Comparison of ENCODE assay signal across 13 cellular contexts in the genomic region with DNA sequence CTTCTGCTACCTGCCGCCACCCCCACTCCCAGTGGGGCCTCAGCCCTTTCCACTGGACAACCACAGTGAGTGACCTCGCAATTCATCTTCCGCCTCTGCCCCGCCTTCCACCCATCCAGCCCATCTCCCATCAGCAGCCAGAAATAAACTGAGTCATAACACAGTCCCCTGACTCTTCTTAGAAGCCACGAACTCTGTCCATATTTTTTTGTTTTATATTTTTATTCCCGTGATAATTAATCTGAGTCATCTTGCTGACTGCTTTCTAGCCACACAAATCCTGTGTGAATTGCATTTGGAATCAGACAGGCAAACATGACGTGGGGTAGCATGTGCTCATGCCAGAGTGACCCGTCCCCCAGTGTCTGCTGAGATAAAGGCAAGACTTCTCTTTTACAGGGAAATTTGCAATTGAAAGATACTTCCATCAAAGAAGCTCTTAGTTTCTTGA. TPM values are rescaled to one million over a fixed set of nuclear protein-coding genes. Genes with fewer than 3 reads are reported as not detected.
DNase-seq lines count a peak whose midpoint lies in the region; ATAC-seq and TF ChIP-seq lines count a peak whose summit lies in the region.
"Had no signal": no experiment of that assay in that cellular context is flagged by ENCODE, and none has a peak within 500 bp of the region (broad histone marks: within the 10 kb centered on the region; RNA-seq: fewer than 3 reads in every experiment).

No MANE protein-coding gene starts in this region.

- H4K20me1 ChIP-seq in GM23338 (replicated peaks; ENCODE audit: insufficient read depth), result peaks cover 24% of the 10 kb centered on the region

- no peak overlapping the region for H3K4me3 Mint-ChIP-seq in GM23338
- H3K4me3 Mint-ChIP-seq: activated B cell treated with CpG ODN at 0.5 μM for 24 hours had no signal

- peak overlapping the region; percentile 64 for H3K4me2 ChIP-seq in GM23338
- H3K4me2 ChIP-seq: PC-9 had no signal

- DNase-seq in GM23338 (ENCODE audit: low spot score) (no peak), RPMI7951 (ENCODE audit: low read depth) (peak; percentile 52), fibroblast of pulmonary artery (ENCODE audit: low read depth) (peak; percentile 66), psoas muscle (peak in 1 of 2 donors; percentile 36), NCI-H1436 (lab: John Stamatoyannopoulos, UW) (no peak)
- DNase-seq: activated B cell treated with CpG ODN at 0.5 μM for 24 hours, DMS79 treated with DMSO at 0.1 percent for 48 hours, NCI-H146, PC-9, retina had no signal

- TF ChIP-seq CTCF in GM23338 (conservative IDR thresholded peaks at IDR 0.05; ENCODE audit: low read depth in 2 of 2), result no peak
- no peak for TF ChIP-seq CTCF in fibroblast of pulmonary artery (IDR thresholded peaks at IDR 0.05; ENCODE audit: low read length, missing control alignments)
- no peak for TF ChIP-seq CTCF in psoas muscle (IDR thresholded peaks at IDR 0.05)

- H3K27ac ChIP-seq in GM23338 (ENCODE audit: low read depth) (no peak overlapping the region), psoas muscle (no peak overlapping the region)
- H3K27ac ChIP-seq: PC-9 had no signal

- no peak overlapping the region for H2AFZ ChIP-seq in GM23338
- H2AFZ ChIP-seq: PC-9 had no signal

- H3K27me3 ChIP-seq in GM23338 (ENCODE audit: insufficient read depth) (no peaks in the 10 kb centered on the region), psoas muscle (ENCODE audit: insufficient read depth in 3 of 3, low read length in 2 of 3) (no peaks in the 10 kb centered on the region)

- intact Hi-C loops in psoas muscle (cut with DNase I), result no loop called here

- H3K27ac Mint-ChIP-seq in GM23338, result peak overlapping the region; percentile 33; the same call in 1 of the 2 replicates
- H3K27ac Mint-ChIP-seq: activated B cell treated with CpG ODN at 0.5 μM for 24 hours had no signal

- H3K36me3 Mint-ChIP-seq in GM23338 (ENCODE audit: low read depth), result peaks cover 46% of the 10 kb centered on the region

- H3F3A ChIP-seq in GM23338 (replicated peaks; ENCODE audit: low read depth), result peaks cover 8% of the 10 kb centered on the region; the same call in 1 of the 2 replicates

- WGBS in psoas muscle, 3 donors, result 71 to 74% (median 73%) methylated on average over 8 of the region's 8 CpGs

- no peak for ATAC-seq in GM23338
- ATAC-seq in psoas muscle, result peak in 3 of 4 donors; percentile 18 to 58 (median 44)
- ATAC-seq in GM21360 (IDR thresholded peaks at IDR 0.05; ENCODE audit: unreplicated experiment), result no peak
- no peak for ATAC-seq in GM19324 (IDR thresholded peaks at IDR 0.05; ENCODE audit: low FRiP score, unreplicated experiment)
- no peak for ATAC-seq in GM18861 (IDR thresholded peaks at IDR 0.05; ENCODE audit: unreplicated experiment)

- H3K4me1 ChIP-seq in GM23338 (ENCODE audit: insufficient read depth) (peaks cover 35% of the 10 kb centered on the region), psoas muscle (peaks cover 4% of the 10 kb centered on the region)

- peaks cover 7% of the 10 kb centered on the region for H3K27me3 Mint-ChIP-seq in GM23338 (ENCODE audit: insufficient read depth, low read depth, poor library complexity)
- H3K27me3 Mint-ChIP-seq: activated B cell treated with CpG ODN at 0.5 μM for 24 hours had no signal

- H3K4me3 ChIP-seq in GM23338 (no peak overlapping the region), fibroblast of pulmonary artery (replicated peaks; ENCODE audit: low read depth, low read length) (no peak overlapping the region), psoas muscle (no peak overlapping the region)
- H3K4me3 ChIP-seq: PC-9 had no signal

- peaks cover 4% of the 10 kb centered on the region; the same call in 1 of the 2 replicates for H3K36me3 ChIP-seq in GM23338 (ENCODE audit: insufficient read depth)
- peaks cover 3 to 35% of the 10 kb centered on the region in 2 donors for H3K36me3 ChIP-seq in psoas muscle (ENCODE audit: insufficient read depth in 1 of 2, low read depth in 1 of 2)

- H3K9me2 ChIP-seq in GM23338 (ENCODE audit: insufficient read depth), result no peaks in the 10 kb centered on the region

- H3K9me3 Mint-ChIP-seq in GM23338, result no peaks in the 10 kb centered on the region
- H3K9me3 Mint-ChIP-seq: activated B cell treated with CpG ODN at 0.5 μM for 24 hours had no signal

- H3K9me3 ChIP-seq in psoas muscle, result no peaks in the 10 kb centered on the region

- H3K79me2 ChIP-seq in GM23338 (replicated peaks; ENCODE audit: insufficient read depth), result peaks cover 24% of the 10 kb centered on the region

- H3K4me1 Mint-ChIP-seq in GM23338, result peaks cover 44% of the 10 kb centered on the region

TF ChIP-seq in GM23338, 12 proteins besides CTCF, POLR2A, EP300 and RAD21:
- TF ChIP-seq, protein P1, sequence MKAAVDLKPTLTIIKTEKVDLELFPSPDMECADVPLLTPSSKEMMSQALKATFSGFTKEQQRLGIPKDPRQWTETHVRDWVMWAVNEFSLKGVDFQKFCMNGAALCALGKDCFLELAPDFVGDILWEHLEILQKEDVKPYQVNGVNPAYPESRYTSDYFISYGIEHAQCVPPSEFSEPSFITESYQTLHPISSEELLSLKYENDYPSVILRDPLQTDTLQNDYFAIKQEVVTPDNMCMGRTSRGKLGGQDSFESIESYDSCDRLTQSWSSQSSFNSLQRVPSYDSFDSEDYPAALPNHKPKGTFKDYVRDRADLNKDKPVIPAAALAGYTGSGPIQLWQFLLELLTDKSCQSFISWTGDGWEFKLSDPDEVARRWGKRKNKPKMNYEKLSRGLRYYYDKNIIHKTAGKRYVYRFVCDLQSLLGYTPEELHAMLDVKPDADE (IDR thresholded peaks at IDR 0.05), result no peak
- TF ChIP-seq, protein P2, sequence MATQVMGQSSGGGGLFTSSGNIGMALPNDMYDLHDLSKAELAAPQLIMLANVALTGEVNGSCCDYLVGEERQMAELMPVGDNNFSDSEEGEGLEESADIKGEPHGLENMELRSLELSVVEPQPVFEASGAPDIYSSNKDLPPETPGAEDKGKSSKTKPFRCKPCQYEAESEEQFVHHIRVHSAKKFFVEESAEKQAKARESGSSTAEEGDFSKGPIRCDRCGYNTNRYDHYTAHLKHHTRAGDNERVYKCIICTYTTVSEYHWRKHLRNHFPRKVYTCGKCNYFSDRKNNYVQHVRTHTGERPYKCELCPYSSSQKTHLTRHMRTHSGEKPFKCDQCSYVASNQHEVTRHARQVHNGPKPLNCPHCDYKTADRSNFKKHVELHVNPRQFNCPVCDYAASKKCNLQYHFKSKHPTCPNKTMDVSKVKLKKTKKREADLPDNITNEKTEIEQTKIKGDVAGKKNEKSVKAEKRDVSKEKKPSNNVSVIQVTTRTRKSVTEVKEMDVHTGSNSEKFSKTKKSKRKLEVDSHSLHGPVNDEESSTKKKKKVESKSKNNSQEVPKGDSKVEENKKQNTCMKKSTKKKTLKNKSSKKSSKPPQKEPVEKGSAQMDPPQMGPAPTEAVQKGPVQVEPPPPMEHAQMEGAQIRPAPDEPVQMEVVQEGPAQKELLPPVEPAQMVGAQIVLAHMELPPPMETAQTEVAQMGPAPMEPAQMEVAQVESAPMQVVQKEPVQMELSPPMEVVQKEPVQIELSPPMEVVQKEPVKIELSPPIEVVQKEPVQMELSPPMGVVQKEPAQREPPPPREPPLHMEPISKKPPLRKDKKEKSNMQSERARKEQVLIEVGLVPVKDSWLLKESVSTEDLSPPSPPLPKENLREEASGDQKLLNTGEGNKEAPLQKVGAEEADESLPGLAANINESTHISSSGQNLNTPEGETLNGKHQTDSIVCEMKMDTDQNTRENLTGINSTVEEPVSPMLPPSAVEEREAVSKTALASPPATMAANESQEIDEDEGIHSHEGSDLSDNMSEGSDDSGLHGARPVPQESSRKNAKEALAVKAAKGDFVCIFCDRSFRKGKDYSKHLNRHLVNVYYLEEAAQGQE (IDR thresholded peaks at IDR 0.05; ENCODE audit: unreplicated experiment), result no peak
- TF ChIP-seq EZH2 (IDR thresholded peaks at IDR 0.05; ENCODE audit: low read depth, unreplicated experiment), result no peak

RNA-seq across cellular contexts. Expression of a gene that starts 7.0 kb away (rescaled TPM):
- total RNA-seq in GM23338 (2014; rRNA removed; shearing (Covaris generic)), result 50.6 and 65.8 TPM in 2 replicates
- polyA plus RNA-seq in GM23338 (2016; fragmentation: Nextera tagmentation; extraction: Ambion mirVana) (19.6 and 19.7 TPM in 2 replicates), psoas muscle (10 to 100 TPM; 10.7 to 49.2 (median 25.7) TPM)
- total RNA-seq in RPMI7951 (2014; rRNA removed; shearing (Covaris generic)), result 36.0 and 36.5 TPM in 2 replicates
- 10 to 100 TPM in 3 of 4 donors, 1 to 10 TPM in 1; 7.9 to 11.3 (median 10.3) TPM for total RNA-seq in psoas muscle

Comparison
In these comparisons a context has a peak if more than half of its experiments do, and no peak if none do; other contexts are left out.
1. ATAC-seq: peak in psoas muscle (3 of 4); none in GM23338 (single experiment), GM21360 (single experiment), GM19324 (single experiment) and GM18861 (single experiment).
2. DNase-seq: peak in RPMI7951 (single experiment) and fibroblast of pulmonary artery (single experiment); none in GM23338 (single experiment) and NCI-H1436 (single experiment).